ENCODE assay signal across 18 cellular contexts in the genomic region with DNA sequence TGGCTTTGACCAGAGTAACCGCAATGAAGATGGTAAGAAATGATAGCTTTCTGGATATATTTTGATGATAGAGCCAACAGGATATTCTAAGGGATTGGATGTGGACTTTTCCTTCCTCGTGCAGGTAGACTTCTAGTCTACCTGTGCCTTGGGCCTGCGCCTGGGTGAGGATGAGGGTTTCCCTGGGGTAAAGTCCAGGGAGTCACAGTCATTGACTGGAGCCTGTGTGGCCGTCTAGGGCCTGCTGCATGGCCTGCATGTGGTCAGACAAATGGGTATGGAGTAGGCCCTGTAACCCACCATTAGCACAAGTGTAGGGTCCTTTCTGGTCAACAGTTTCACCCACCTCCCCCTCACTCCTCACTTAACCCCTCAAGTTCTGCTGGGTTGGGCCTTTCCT. TPM values are rescaled to one million over a fixed set of nuclear protein-coding genes. Genes with fewer than 3 reads are reported as not detected.
DNase-seq lines count a peak whose midpoint lies in the region; ATAC-seq, FAIRE-seq and TF ChIP-seq lines count a peak whose summit lies in the region.
"Had no signal": no experiment of that assay in that cellular context is flagged by ENCODE, and none has a peak within 500 bp of the region (broad histone marks: within the 10 kb centered on the region; RNA-seq: fewer than 3 reads in every experiment).

No MANE protein-coding gene starts in this region.

- H3K4me2 ChIP-seq in mesenchymal stem cell (ENCODE audit: low read length, poor library complexity, severe bottlenecking): no peak overlapping the region
- H3K4me2 ChIP-seq: GM23338 had no signal

- H3K9me3 Mint-ChIP-seq in endodermal cell: peaks cover 17% of the 10 kb centered on the region
- H3K9me3 Mint-ChIP-seq: CD4-positive, alpha-beta T cell; GM23338 had no signal

- peaks cover 5% of the 10 kb centered on the region for H3K4me1 Mint-ChIP-seq in endodermal cell

- no peak for FAIRE-seq in small intestine (lab: Jason Lieb, UNC)
- FAIRE-seq: A204.1, H54 had no signal

- no peak overlapping the region for H3K4me3 Mint-ChIP-seq in endodermal cell
- H3K4me3 Mint-ChIP-seq: CD4-positive, alpha-beta T cell; GM23338 had no signal

- no peaks in the 10 kb centered on the region for H3K36me3 Mint-ChIP-seq in endodermal cell (ENCODE audit: low read depth)

- H4K91ac ChIP-seq in mesenchymal stem cell (ENCODE audit: low read length): no peak overlapping the region

- H3K27me3 ChIP-seq in Peyer's patch (no peaks in the 10 kb centered on the region), colonic mucosa (no peaks in the 10 kb centered on the region), mesenchymal stem cell (ENCODE audit: control insufficient read depth in 1 of 2, insufficient read depth in 1 of 2, low read length in 2 of 2) (no peaks in the 10 kb centered on the region), small intestine (ENCODE audit: control insufficient read depth in 2 of 2, insufficient read depth in 2 of 2, low read length in 2 of 2) (no peaks in the 10 kb centered on the region), body of pancreas (no peaks in the 10 kb centered on the region), endodermal cell (ENCODE audit: control insufficient read depth, insufficient read depth, low read length, poor library complexity, severe bottlenecking) (no peaks in the 10 kb centered on the region)

- H3K36me3 ChIP-seq in Peyer's patch (no peaks in the 10 kb centered on the region), colonic mucosa (no peaks in the 10 kb centered on the region), mesenchymal stem cell (ENCODE audit: control insufficient read depth in 1 of 2, insufficient read depth in 2 of 2, low read depth in 1 of 2, low read length in 2 of 2) (no peaks in the 10 kb centered on the region), small intestine (ENCODE audit: control insufficient read depth in 2 of 2, insufficient read depth in 2 of 2, low read length in 2 of 2) (no peaks in the 10 kb centered on the region), body of pancreas (replicated peaks in 1 of 2; ENCODE audit: insufficient read depth in 1 of 2, low read depth in 2 of 2) (no peaks in the 10 kb centered on the region), endodermal cell (ENCODE audit: control insufficient read depth, insufficient read depth, low read length) (no peaks in the 10 kb centered on the region)

- ATAC-seq in body of pancreas (no peak), HG03196 (IDR thresholded peaks at IDR 0.05; ENCODE audit: unreplicated experiment) (no peak)
- ATAC-seq: GM23338 had no signal

- H2AK5ac ChIP-seq in mesenchymal stem cell (ENCODE audit: low read length, severe bottlenecking): peak overlapping the region; percentile 19

- TF ChIP-seq CTCF in Peyer's patch (IDR thresholded peaks at IDR 0.05) (no peak), colonic mucosa (IDR thresholded peaks at IDR 0.05) (no peak), body of pancreas (IDR thresholded peaks at IDR 0.05) (no peak), endodermal cell (conservative IDR thresholded peaks at IDR 0.05) (no peak)

- no peak overlapping the region for H3K18ac ChIP-seq in mesenchymal stem cell (ENCODE audit: low read depth in 1 of 2, low read length in 2 of 2)

- H3K14ac ChIP-seq in mesenchymal stem cell (ENCODE audit: low read length in 2 of 2): no peak overlapping the region

- H3K4me3 ChIP-seq in Peyer's patch (no peak overlapping the region), colonic mucosa (no peak overlapping the region), mesenchymal stem cell (ENCODE audit: insufficient read depth in 1 of 2, low read depth in 1 of 2, low read length in 2 of 2) (no peak overlapping the region), small intestine (ENCODE audit: low read depth in 1 of 2, low read length in 2 of 2) (no peak overlapping the region), body of pancreas (no peak overlapping the region), endodermal cell (ENCODE audit: low read length) (no peak overlapping the region)
- H3K4me3 ChIP-seq: GM23338 had no signal

- WGBS in mesenchymal stem cell: 91% methylated on average over 4 of the region's 4 CpGs
- WGBS in small intestine, 3 donors: 47 to 63% (median 48%) methylated on average over 4 of the region's 4 CpGs
- 90 to 96% methylated on average over 4 of the region's 4 CpGs for WGBS in body of pancreas, 2 donors
- WGBS in endodermal cell (ENCODE audit: insufficient coverage in 1 of 2, insufficient read length in 1 of 2), 2 experiments: 85 to 100% methylated on average over 3 to 4 of the region's 4 CpGs

- H4K8ac ChIP-seq in mesenchymal stem cell (ENCODE audit: low read length): no peak overlapping the region

- TF ChIP-seq POLR2A in Peyer's patch (IDR thresholded peaks at IDR 0.05) (no peak), body of pancreas (IDR thresholded peaks at IDR 0.05) (no peak)

- no peak overlapping the region for H2BK120ac ChIP-seq in mesenchymal stem cell (ENCODE audit: low read depth, low read length)

- intact Hi-C loops in colonic mucosa (cut with DNase I) (loop anchor here (10.0 kb wide), 1 partner anchor 106 kb away; no protein-coding TSS in a partner anchor), body of pancreas (cut with DNase I) (no loop called here)

- H2BK12ac ChIP-seq in mesenchymal stem cell (ENCODE audit: low read length in 2 of 2): no peak overlapping the region

- H2AFZ ChIP-seq in mesenchymal stem cell (ENCODE audit: low read depth, low read length): no peak overlapping the region
- H2AFZ ChIP-seq: GM23338 had no signal

- H3K4me1 ChIP-seq in Peyer's patch: peaks cover 0 to 4% (median 0%) of the 10 kb centered on the region in 4 donors
- no peaks in the 10 kb centered on the region for H3K4me1 ChIP-seq in colonic mucosa
- no peaks in the 10 kb centered on the region for H3K4me1 ChIP-seq in mesenchymal stem cell (ENCODE audit: control insufficient read depth, insufficient read depth, low read depth, low read length)
- peaks cover 0 to 3% of the 10 kb centered on the region in 2 donors for H3K4me1 ChIP-seq in small intestine (ENCODE audit: control insufficient read depth in 2 of 2, insufficient read depth in 1 of 2, low read depth in 1 of 2, low read length in 1 of 2)
- H3K4me1 ChIP-seq in body of pancreas: peaks cover 35% of the 10 kb centered on the region
- no peaks in the 10 kb centered on the region for H3K4me1 ChIP-seq in endodermal cell (ENCODE audit: control insufficient read depth, insufficient read depth, low read length)

- H3K9me3 ChIP-seq in Peyer's patch (no peaks in the 10 kb centered on the region), colonic mucosa (no peaks in the 10 kb centered on the region), mesenchymal stem cell (ENCODE audit: control insufficient read depth, low read length) (no peaks in the 10 kb centered on the region), small intestine (ENCODE audit: control insufficient read depth, low read depth) (no peaks in the 10 kb centered on the region), body of pancreas (no peaks in the 10 kb centered on the region), endodermal cell (ENCODE audit: control insufficient read depth, low read length) (peaks cover 5% of the 10 kb centered on the region)

- H2BK15ac ChIP-seq in mesenchymal stem cell (ENCODE audit: low read depth, poor library complexity, severe bottlenecking): no peak overlapping the region

- no peak overlapping the region for H3K9ac ChIP-seq in colonic mucosa (ENCODE audit: low read depth in 2 of 2, low read length in 2 of 2)
- H3K9ac ChIP-seq in mesenchymal stem cell (ENCODE audit: low read length): no peak overlapping the region
- H3K9ac ChIP-seq in endodermal cell (ENCODE audit: extremely low read depth, low read length, poor library complexity, severe bottlenecking): no peak overlapping the region

- no peak overlapping the region for H2BK5ac ChIP-seq in mesenchymal stem cell (ENCODE audit: low read depth, low read length, poor library complexity, severe bottlenecking)

- no peak overlapping the region for H3K27ac Mint-ChIP-seq in endodermal cell
- H3K27ac Mint-ChIP-seq: CD4-positive, alpha-beta T cell; GM23338 had no signal

- no peaks in the 10 kb centered on the region for H3K27me3 Mint-ChIP-seq in endodermal cell (ENCODE audit: insufficient read depth)
- H3K27me3 Mint-ChIP-seq: CD4-positive, alpha-beta T cell had no signal

- DNase-seq in Peyer's patch (peak in 2 of 3 donors; percentile 59 to 67), colonic mucosa (peak; percentile 30), mesenchymal stem cell (no peak), small intestine (peak; percentile 70), body of pancreas (no peak), cerebellar nuclear complex (lab: John Stamatoyannopoulos, UW) (no peak), endodermal cell (no peak)
- DNase-seq: AML-193; CD4-positive, alpha-beta T cell; DMS153; DMS79; GDM1; HCEC 1CT had no signal

- no peak overlapping the region for H3K23ac ChIP-seq in mesenchymal stem cell (ENCODE audit: low read length in 2 of 2)

- no peaks in the 10 kb centered on the region for H3K79me1 ChIP-seq in mesenchymal stem cell (replicated peaks; ENCODE audit: low read length, poor library complexity, severe bottlenecking)

- no peak overlapping the region for H3K4ac ChIP-seq in mesenchymal stem cell (ENCODE audit: low read depth in 1 of 2, low read length in 2 of 2)

- H3K27ac ChIP-seq in Peyer's patch: no peak overlapping the region
- no peak overlapping the region for H3K27ac ChIP-seq in colonic mucosa
- H3K27ac ChIP-seq in mesenchymal stem cell (ENCODE audit: low read length, poor library complexity, severe bottlenecking): no peak overlapping the region
- no peak overlapping the region for H3K27ac ChIP-seq in small intestine (ENCODE audit: low read depth in 1 of 2, low read length in 1 of 2)
- no peak overlapping the region for H3K27ac ChIP-seq in body of pancreas
- H3K27ac ChIP-seq in endodermal cell (ENCODE audit: low read depth, low read length): no peak overlapping the region
- H3K27ac ChIP-seq: C4-2B had no signal

RNA-seq across cellular contexts. Expression of gene CHMP4B, which starts 12.7 kb away (rescaled TPM):
- total RNA-seq in Peyer's patch: 100 to 1,000 TPM in 3 of 4 donors, 10 to 100 TPM in 1; 80.0 to 137 (median 111) TPM
- total RNA-seq in colonic mucosa: 100 to 1,000 TPM; 165 to 227 TPM
- polyA plus RNA-seq in mesenchymal stem cell (2013, experiment 1 of 2): 93.8 TPM
- polyA plus RNA-seq in mesenchymal stem cell (2013, experiment 2 of 2): 92.8 TPM
- 100 to 1,000 TPM; 147 to 218 (median 199) TPM for polyA plus RNA-seq in small intestine
- 10 to 100 TPM; 24.1 to 43.3 TPM for total RNA-seq in body of pancreas
- 100 to 1,000 TPM in 1 of 2 donors, 10 to 100 TPM in 1; 81.5 to 116 TPM for total RNA-seq in endodermal cell
- 74.7 TPM for polyA plus RNA-seq in endodermal cell (2013, experiment 1 of 2)
- 71.3 TPM for polyA plus RNA-seq in endodermal cell (2013, experiment 2 of 2)

Comparison
In these comparisons a context has a peak if more than half of its experiments do, and no peak if none do; other contexts are left out.
1. DNase-seq: peak in Peyer's patch (2 of 3), colonic mucosa (single experiment) and small intestine (single experiment); none in mesenchymal stem cell (single experiment), body of pancreas (0 of 4), cerebellar nuclear complex (0 of 2) and endodermal cell (single experiment).